Comparison of ENCODE assay signal across 22 cellular contexts in genomic region chr4:161894493-161895167, GRCh38.
"Had no signal": no experiment of that assay in that cellular context is flagged by ENCODE, and none has a peak within 500 bp of the region (broad histone marks: within the 10 kb centered on the region; RNA-seq: fewer than 3 reads in every experiment).

No MANE protein-coding gene starts in this region.

- H3K4me1 ChIP-seq: left ventricle myocardium inferior, neural progenitor cell, psoas muscle had no signal

- H3K9me3 ChIP-seq: left ventricle myocardium inferior, psoas muscle had no signal

- H3K9me3 Mint-ChIP-seq: activated naive CD8-positive, alpha-beta T cell treated with anti-CD3 and anti-CD28 coated beads for 36 hours; neural progenitor cell had no signal

- H3K27me3 ChIP-seq: neural progenitor cell had no signal

- H3K36me3 Mint-ChIP-seq: activated naive CD8-positive, alpha-beta T cell treated with anti-CD3 and anti-CD28 coated beads for 36 hours; naive B cell; neural progenitor cell had no signal

- H3K36me3 ChIP-seq: left ventricle myocardium inferior, neural progenitor cell had no signal

- H3K27ac ChIP-seq: left ventricle myocardium inferior, neural progenitor cell, psoas muscle, skin epidermis had no signal

- H3K4me1 Mint-ChIP-seq: activated naive CD8-positive, alpha-beta T cell treated with anti-CD3 and anti-CD28 coated beads for 36 hours; naive B cell; neural progenitor cell; stimulated activated naive CD8-positive, alpha-beta T cell treated with anti-CD3 and anti-CD28 coated beads, Interleukin-15, amount 100 ng/mL, for 72 hours had no signal

- H3K4me3 Mint-ChIP-seq: activated naive CD8-positive, alpha-beta T cell treated with anti-CD3 and anti-CD28 coated beads for 36 hours; effector memory CD8-positive, alpha-beta T cell; naive B cell; neural progenitor cell; stimulated activated naive CD8-positive, alpha-beta T cell treated with anti-CD3 and anti-CD28 coated beads, Interleukin-15, amount 100 ng/mL, for 72 hours had no signal

- H3K4me3 ChIP-seq: left ventricle myocardium inferior, neural progenitor cell, psoas muscle, skin epidermis had no signal

- DNase-seq: activated CD4-positive, alpha-beta T cell treated with anti-CD3 and anti-CD28 coated beads, Interleukin-2, amount 50 U/mL, for 4 hours; activated naive CD4-positive, alpha-beta T cell; activated naive CD8-positive, alpha-beta T cell treated with anti-CD3 and anti-CD28 coated beads for 36 hours; activated T-cell treated with anti-CD3 and anti-CD28 coated beads for 4 hours; amygdala; caudate nucleus; effector memory CD8-positive, alpha-beta T cell; foreskin melanocyte; head of caudate nucleus; kidney glomerular epithelial cell; left ventricle myocardium inferior; naive B cell; psoas muscle; right cardiac atrium; stimulated activated CD4-positive, alpha-beta T cell treated with anti-CD3 and anti-CD28 coated beads, Interleukin-15, amount 100 ng/mL, for 24 hours; stimulated activated CD4-positive, alpha-beta T cell treated with anti-CD3 and anti-CD28 coated beads, Interleukin-4, amount 100 ng/mL, for 1 hour; stimulated activated naive CD8-positive, alpha-beta T cell treated with anti-CD3 and anti-CD28 coated beads, Interleukin-15, amount 100 ng/mL, for 72 hours; SW 1271; T-helper 2 cell; trophoblast cell had no signal

- H3K27ac Mint-ChIP-seq: activated naive CD8-positive, alpha-beta T cell treated with anti-CD3 and anti-CD28 coated beads for 36 hours; effector memory CD8-positive, alpha-beta T cell; naive B cell; neural progenitor cell; stimulated activated naive CD8-positive, alpha-beta T cell treated with anti-CD3 and anti-CD28 coated beads, Interleukin-15, amount 100 ng/mL, for 72 hours had no signal

- H3K27me3 Mint-ChIP-seq: activated naive CD8-positive, alpha-beta T cell treated with anti-CD3 and anti-CD28 coated beads for 36 hours; effector memory CD8-positive, alpha-beta T cell; naive B cell; stimulated activated naive CD8-positive, alpha-beta T cell treated with anti-CD3 and anti-CD28 coated beads, Interleukin-15, amount 100 ng/mL, for 72 hours had no signal

- ATAC-seq: effector memory CD8-positive, alpha-beta T cell; psoas muscle; right cardiac atrium; stimulated activated naive CD8-positive, alpha-beta T cell treated with anti-CD3 and anti-CD28 coated beads, Interleukin-15, amount 100 ng/mL, for 72 hours had no signal
